Comparison of ENCODE assay signal across 1 cellular context in the genomic region with DNA sequence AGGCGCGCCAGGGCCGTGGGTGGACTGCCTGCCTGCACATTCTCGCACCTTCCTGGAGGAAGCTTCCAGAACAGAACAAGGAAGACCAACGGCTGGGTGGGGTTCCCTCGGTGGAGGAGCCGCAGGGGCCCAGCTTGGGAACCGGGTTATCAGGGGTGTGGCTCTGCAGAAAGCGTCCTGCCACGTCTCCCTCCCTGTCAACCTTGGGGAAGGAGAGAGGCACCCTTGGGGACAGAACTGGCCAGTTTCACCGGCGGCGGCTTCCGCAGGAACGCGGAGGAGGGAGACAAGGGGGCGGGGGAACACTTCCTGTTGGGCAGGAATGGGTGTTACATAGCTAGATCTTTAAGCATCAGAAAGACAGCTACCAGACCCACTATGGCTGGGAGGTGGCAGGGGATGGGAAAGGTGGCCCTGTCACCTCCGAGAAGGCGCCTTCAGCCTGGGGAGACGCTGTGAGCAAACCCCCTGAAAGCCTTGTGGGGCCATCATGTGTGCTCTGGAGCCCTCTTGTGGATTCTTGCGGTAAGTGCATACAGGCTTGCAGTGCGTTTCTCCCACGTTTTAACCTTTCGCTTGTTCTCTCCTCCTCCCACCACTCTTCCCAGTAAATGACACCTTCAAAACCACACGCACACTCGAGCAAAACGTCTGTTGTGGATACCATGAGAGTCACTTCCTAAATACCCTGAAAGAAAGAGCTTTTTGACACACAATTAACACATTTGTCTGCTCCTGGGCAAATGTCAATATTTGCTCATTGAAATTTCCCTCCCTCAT.
TF ChIP-seq lines count a peak whose summit lies in the region.

No MANE protein-coding gene starts in this region.

TF ChIP-seq in HepG2, 621 proteins besides CTCF, POLR2A, EP300 and RAD21 (continued from another document):
- TF ChIP-seq EZH2 (conservative IDR thresholded peaks at IDR 0.05; ENCODE audit: low read depth, low read length), result no peak
- TF ChIP-seq SPEN (CRISPR knock-in tag; IDR thresholded peaks at IDR 0.05; ENCODE audit: low read depth), result peak; percentile 37; the same call in 1 of the 2 replicates
- TF ChIP-seq BORCS8-MEF2B (CRISPR knock-in tag; IDR thresholded peaks at IDR 0.05), result no peak
- TF ChIP-seq DMAP1 (CRISPR knock-in tag; IDR thresholded peaks at IDR 0.05), result no peak
- TF ChIP-seq KLF13 (CRISPR knock-in tag; IDR thresholded peaks at IDR 0.05), result no peak
- peak; percentile 53 for TF ChIP-seq ZNF652 (CRISPR knock-in tag; IDR thresholded peaks at IDR 0.05; ENCODE audit: borderline replicate concordance, low read depth)
- TF ChIP-seq MIER3 (CRISPR knock-in tag; IDR thresholded peaks at IDR 0.05; ENCODE audit: borderline replicate concordance), result no peak
- TF ChIP-seq ZSCAN31 (CRISPR knock-in tag; IDR thresholded peaks at IDR 0.05; ENCODE audit: low read depth), result no peak
- peak; percentile 50; the same call in 1 of the 2 replicates for TF ChIP-seq ZNF614 (CRISPR knock-in tag; IDR thresholded peaks at IDR 0.05; ENCODE audit: borderline replicate concordance)
- TF ChIP-seq SIX4 (CRISPR knock-in tag; IDR thresholded peaks at IDR 0.05), result no peak
- 0 out of 2 replicates have a peak, but pooled peaks have one; percentile 26 for TF ChIP-seq GABPB1 (CRISPR knock-in tag; IDR thresholded peaks at IDR 0.05)
- TF ChIP-seq, protein P1, sequence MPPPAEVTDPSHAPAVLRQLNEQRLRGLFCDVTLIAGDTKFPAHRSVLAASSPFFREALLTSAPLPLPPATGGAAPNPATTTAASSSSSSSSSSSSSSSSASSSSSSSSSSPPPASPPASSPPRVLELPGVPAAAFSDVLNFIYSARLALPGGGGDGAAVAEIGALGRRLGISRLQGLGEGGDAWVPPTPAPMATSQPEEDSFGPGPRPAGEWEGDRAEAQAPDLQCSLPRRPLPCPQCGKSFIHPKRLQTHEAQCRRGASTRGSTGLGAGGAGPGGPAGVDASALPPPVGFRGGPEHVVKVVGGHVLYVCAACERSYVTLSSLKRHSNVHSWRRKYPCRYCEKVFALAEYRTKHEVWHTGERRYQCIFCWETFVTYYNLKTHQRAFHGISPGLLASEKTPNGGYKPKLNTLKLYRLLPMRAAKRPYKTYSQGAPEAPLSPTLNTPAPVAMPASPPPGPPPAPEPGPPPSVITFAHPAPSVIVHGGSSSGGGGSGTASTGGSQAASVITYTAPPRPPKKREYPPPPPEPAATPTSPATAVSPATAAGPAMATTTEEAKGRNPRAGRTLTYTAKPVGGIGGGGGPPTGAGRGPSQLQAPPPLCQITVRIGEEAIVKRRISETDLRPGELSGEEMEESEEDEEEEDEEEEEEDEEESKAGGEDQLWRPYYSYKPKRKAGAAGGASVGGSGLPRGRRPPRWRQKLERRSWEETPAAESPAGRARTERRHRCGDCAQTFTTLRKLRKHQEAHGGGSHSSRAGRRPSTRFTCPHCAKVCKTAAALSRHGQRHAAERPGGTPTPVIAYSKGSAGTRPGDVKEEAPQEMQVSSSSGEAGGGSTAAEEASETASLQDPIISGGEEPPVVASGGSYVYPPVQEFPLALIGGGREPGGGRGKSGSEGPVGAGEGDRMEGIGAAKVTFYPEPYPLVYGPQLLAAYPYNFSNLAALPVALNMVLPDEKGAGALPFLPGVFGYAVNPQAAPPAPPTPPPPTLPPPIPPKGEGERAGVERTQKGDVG (CRISPR knock-in tag; IDR thresholded peaks at IDR 0.05; ENCODE audit: borderline replicate concordance), result 0 out of 2 replicates have a peak, but pooled peaks have one; percentile 47
- no peak for TF ChIP-seq MAZ (IDR thresholded peaks at IDR 0.05; ENCODE audit: borderline replicate concordance, low read depth, low read length)
- TF ChIP-seq MAZ (CRISPR knock-in tag; IDR thresholded peaks at IDR 0.05; ENCODE audit: low read depth), result no peak
- TF ChIP-seq HMG20A (CRISPR knock-in tag; IDR thresholded peaks at IDR 0.05; ENCODE audit: borderline replicate concordance), result no peak
